1 cellular context compared by ENCODE assay signal in genomic region chr21:35053356-35054096, GRCh38.
TF ChIP-seq lines count a peak whose summit lies in the region.

No MANE protein-coding gene starts in this region.

TF ChIP-seq in H1, 55 proteins besides CTCF, POLR2A, EP300 and RAD21:
- TF ChIP-seq EGR1 (IDR thresholded peaks at IDR 0.05; ENCODE audit: borderline replicate concordance, low read depth, low read length) (no peak), SRF (IDR thresholded peaks at IDR 0.05; ENCODE audit: low read depth, low read length) (no peak)
